In the genomic region with DNA sequence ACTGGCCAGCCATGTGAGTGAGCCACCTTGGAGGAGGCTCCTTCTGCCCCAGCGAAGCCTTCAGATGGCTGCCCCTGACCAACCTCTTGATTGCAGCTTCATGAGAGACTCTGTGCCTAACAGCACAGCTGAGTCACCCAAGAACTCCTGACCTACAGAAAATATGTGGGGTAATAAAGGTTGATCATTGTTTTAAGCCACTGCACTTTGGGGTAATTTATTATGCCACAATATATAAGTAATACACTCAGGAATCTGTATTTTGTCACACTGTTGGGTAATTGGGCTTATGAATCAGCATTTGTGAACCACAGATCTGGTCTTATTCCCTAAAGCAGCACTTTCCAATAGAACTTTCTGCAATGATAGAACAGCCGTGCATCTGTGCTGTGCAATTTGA, we compare ENCODE assay signal across 12 cellular contexts. TPM values are rescaled to one million over a fixed set of nuclear protein-coding genes. Genes with fewer than 3 reads are reported as not detected.
A peak's percentile ranks its signal among the peaks of the same experiment; 100 is the strongest.
DNase-seq lines count a peak whose midpoint lies in the region; ATAC-seq, FAIRE-seq and TF ChIP-seq lines count a peak whose summit lies in the region.
"Had no signal": no experiment of that assay in that cellular context is flagged by ENCODE, and none has a peak within 500 bp of the region (broad histone marks: within the 10 kb centered on the region; RNA-seq: fewer than 3 reads in every experiment).

No MANE protein-coding gene starts in this region.

- H4K20me1 ChIP-seq in astrocyte (ENCODE audit: insufficient read depth, low read length) = no peaks in the 10 kb centered on the region

- peaks cover 7% of the 10 kb centered on the region for H3K4me1 Mint-ChIP-seq in astrocyte (ENCODE audit: low read depth, unreplicated experiment)
- H3K4me1 Mint-ChIP-seq: GM23338 had no signal

- H3K9me3 ChIP-seq in astrocyte (ENCODE audit: insufficient read depth, low read depth, low read length) = no peaks in the 10 kb centered on the region
- H3K9me3 ChIP-seq: colonic mucosa had no signal

- H2AFZ ChIP-seq in astrocyte (ENCODE audit: low read depth, low read length) = no peak overlapping the region
- H2AFZ ChIP-seq: GM23338 had no signal

- H3K4me1 ChIP-seq in astrocyte (ENCODE audit: insufficient read depth, low read length) = peaks cover 11% of the 10 kb centered on the region
- H3K4me1 ChIP-seq: colonic mucosa had no signal

- no peaks in the 10 kb centered on the region for H3K9me3 Mint-ChIP-seq in astrocyte (ENCODE audit: unreplicated experiment)
- H3K9me3 Mint-ChIP-seq: GM23338 had no signal

- H3K27ac ChIP-seq in astrocyte (ENCODE audit: low read depth, low read length) = no peak overlapping the region
- H3K27ac ChIP-seq: colonic mucosa had no signal

- no peak overlapping the region for H3K4me3 Mint-ChIP-seq in astrocyte (ENCODE audit: unreplicated experiment)
- H3K4me3 Mint-ChIP-seq: GM23338 had no signal

- peak; percentile 65 for DNase-seq in AG09319 (ENCODE audit: extremely low read depth, low read depth)
- DNase-seq in LoVo (ENCODE audit: low spot score) = peak; percentile 85
- DNase-seq in astrocyte (ENCODE audit: low read depth) = peak; percentile 96
- peak; percentile 90 for DNase-seq in kidney epithelial cell (ENCODE audit: low read depth)
- no peak for DNase-seq in cerebellar cortex (ENCODE audit: low spot score)
- DNase-seq in cardiac septum (ENCODE audit: low spot score) = no peak
- DNase-seq in GM12892 (ENCODE audit: insufficient read length) = no peak
- DNase-seq: activated CD4-positive, alpha-beta T cell treated with anti-CD3 and anti-CD28 coated beads for 1 hour; colonic mucosa; NCI-H2171 treated with DMSO at 0.1 percent for 48 hours had no signal

- H3K27me3 Mint-ChIP-seq in astrocyte (ENCODE audit: low read depth, unreplicated experiment) = peaks cover 5% of the 10 kb centered on the region

- H3K36me3 Mint-ChIP-seq in astrocyte (ENCODE audit: low read depth, unreplicated experiment) = peaks cover 2% of the 10 kb centered on the region

- peak; percentile 17 for FAIRE-seq in astrocyte (lab: Jason Lieb, UNC)
- FAIRE-seq in GM12892 (lab: Jason Lieb, UNC) = no peak

- H3K36me3 ChIP-seq in astrocyte (ENCODE audit: insufficient read depth, low read length) (no peaks in the 10 kb centered on the region), kidney epithelial cell (ENCODE audit: control insufficient read depth, insufficient read depth, low read length) (no peaks in the 10 kb centered on the region)
- H3K36me3 ChIP-seq: colonic mucosa had no signal

- no peak overlapping the region for H3K9ac ChIP-seq in astrocyte (ENCODE audit: low read length)

- no peaks in the 10 kb centered on the region for H3K27me3 ChIP-seq in astrocyte (ENCODE audit: insufficient read depth, low read length)
- H3K27me3 ChIP-seq in kidney epithelial cell (ENCODE audit: control insufficient read depth, insufficient read depth, low read length) = peaks cover 3% of the 10 kb centered on the region
- H3K27me3 ChIP-seq: colonic mucosa had no signal

- H3K79me2 ChIP-seq in astrocyte (ENCODE audit: insufficient read depth, low read length) = no peaks in the 10 kb centered on the region

- peak overlapping the region; percentile 24 for H3K4me2 ChIP-seq in astrocyte (ENCODE audit: low read length)
- H3K4me2 ChIP-seq: GM23338 had no signal

- ATAC-seq in HG03108 (IDR thresholded peaks at IDR 0.05; ENCODE audit: unreplicated experiment) = no peak
- ATAC-seq: GM23338 had no signal

- TF ChIP-seq CTCF in AG09319 (IDR thresholded peaks at IDR 0.05; ENCODE audit: low read depth, low read length) (no peak), astrocyte (IDR thresholded peaks at IDR 0.05; ENCODE audit: insufficient read depth, low read depth, low read length) (no peak), kidney epithelial cell (IDR thresholded peaks at IDR 0.05; ENCODE audit: insufficient read depth, low read length, poor library complexity, severe bottlenecking) (no peak)

- H3K27ac Mint-ChIP-seq in astrocyte (ENCODE audit: unreplicated experiment) = no peak overlapping the region
- H3K27ac Mint-ChIP-seq: GM23338 had no signal

- TF ChIP-seq POLR2A in GM12892 (IDR thresholded peaks at IDR 0.05; ENCODE audit: low read depth, low read length) = no peak

- H3K4me3 ChIP-seq in astrocyte (ENCODE audit: insufficient read depth, low read depth, low read length) = no peak overlapping the region
- H3K4me3 ChIP-seq in kidney epithelial cell (ENCODE audit: low read depth, low read length) = no peak overlapping the region
- H3K4me3 ChIP-seq: colonic mucosa, GM23338 had no signal

- intact Hi-C loops in cardiac septum (cut with DNase I) = no loop called here

RNA-seq across cellular contexts. Expression of gene VDAC1, which starts 24.4 kb away (rescaled TPM):
- 354 and 364 TPM in 2 replicates for total RNA-seq in astrocyte
- total RNA-seq in kidney epithelial cell = 230 and 238 TPM in 2 replicates
- total RNA-seq in cardiac septum = 429 TPM
- 450 TPM for polyA plus RNA-seq in GM12892 (2012; ENCODE audit: missing spikeins)

Comparison
In these comparisons a context has a peak if more than half of its experiments do, and no peak if none do; other contexts are left out.
1. DNase-seq: peak in AG09319 (single experiment), LoVo (single experiment), astrocyte (single experiment) and kidney epithelial cell (single experiment); none in cerebellar cortex (single experiment), cardiac septum (single experiment) and GM12892 (single experiment).